ENCODE assay signal across 9 cellular contexts in genomic region chr11:1834132-1834610, GRCh38. TPM values are rescaled to one million over a fixed set of nuclear protein-coding genes. Genes with fewer than 3 reads are reported as not detected.
DNase-seq lines count a peak whose midpoint lies in the region; TF ChIP-seq lines count a peak whose summit lies in the region.
"Had no signal": no experiment of that assay in that cellular context is flagged by ENCODE, and none has a peak within 500 bp of the region (broad histone marks: within the 10 kb centered on the region; RNA-seq: fewer than 3 reads in every experiment).

No MANE protein-coding gene starts in this region.

- no peaks in the 10 kb centered on the region for H3K9me3 ChIP-seq in spleen

- WGBS in spleen, 5 donors, result 91 to 95% (median 92%) methylated on average over 9 to 13 of the region's 13 CpGs

- H3K27ac ChIP-seq in spleen (no peak overlapping the region), brain microvascular endothelial cell (no peak overlapping the region)

- DNase-seq in NCI-H226 (peak; percentile 73), iPS-NIHi11 (ENCODE audit: low spot score) (peak; percentile 68), spleen (peak; percentile 73), AML-193 (lab: John Stamatoyannopoulos, UW) (no peak), brain microvascular endothelial cell (no peak), NOMO-1 (lab: John Stamatoyannopoulos, UW; ENCODE audit: unreplicated experiment in 2 of 2) (no peak)
- DNase-seq: activated CD4-positive, alpha-beta T cell treated with anti-CD3 and anti-CD28 coated beads, Interleukin-2, amount 10 ng/mL, durations not matched to agents 24 days and 14 days; activated naive CD4-positive, alpha-beta T cell treated with anti-CD3 and anti-CD28 coated beads for 36 hours; NCI-H82 had no signal

- no peaks in the 10 kb centered on the region for H3K36me3 ChIP-seq in spleen
- H3K36me3 ChIP-seq in brain microvascular endothelial cell (replicated peaks), result no peaks in the 10 kb centered on the region

- intact Hi-C loops in spleen (cut with DNase I; ENCODE audit: low total_unique reads), result loop anchor here (5.0 kb wide), 1 partner anchor 182 kb away; no protein-coding TSS in a partner anchor

- peaks cover 14 to 53% (median 34%) of the 10 kb centered on the region in 6 donors for H3K4me1 ChIP-seq in spleen

- H3K4me3 ChIP-seq in spleen, result no peak overlapping the region
- no peak overlapping the region for H3K4me3 ChIP-seq in brain microvascular endothelial cell (ENCODE audit: low read depth, low read length)

- H3K27me3 ChIP-seq in spleen (replicated peaks in 1 of 7) (peaks cover 0 to 43% (median 0%) of the 10 kb centered on the region in 7 donors), brain microvascular endothelial cell (replicated peaks) (no peaks in the 10 kb centered on the region)

- TF ChIP-seq CTCF in spleen (IDR thresholded peaks at IDR 0.05 in 8 of 11, conservative IDR thresholded peaks at IDR 0.05 in 3 of 11) (no peak), brain microvascular endothelial cell (IDR thresholded peaks at IDR 0.05; ENCODE audit: low read depth, low read length, missing control alignments) (no peak)

- TF ChIP-seq POLR2A in spleen (IDR thresholded peaks at IDR 0.05), result no peak

- in situ Hi-C loops in brain microvascular endothelial cell (cut with HindIII; ENCODE audit: low pct_ligation_motif_present, low sequenced_read_pairs), result no loop called here

RNA-seq across cellular contexts. Expression of gene SYT8, which starts 0.6 kb away (rescaled TPM):
- not detected for total RNA-seq in spleen
- under 1 TPM in 1 of 3 donors, not detected in 2; 0.83 TPM for polyA plus RNA-seq in spleen
- total RNA-seq: activated CD4-positive, alpha-beta T cell treated with anti-CD3 and anti-CD28 coated beads, Interleukin-2, amount 10 ng/mL, durations not matched to agents 24 days and 14 days; activated naive CD4-positive, alpha-beta T cell treated with anti-CD3 and anti-CD28 coated beads for 36 hours had no signal

RNA-seq across cellular contexts. Expression of gene TNNI2, which starts 4.6 kb away (rescaled TPM):
- total RNA-seq in spleen, result 1 to 10 TPM; 2.3 to 8.6 (median 5.2) TPM
- 10 to 100 TPM in 2 of 3 donors, 1 to 10 TPM in 1; 7.3 to 21.8 (median 13.0) TPM for polyA plus RNA-seq in spleen
- total RNA-seq: activated CD4-positive, alpha-beta T cell treated with anti-CD3 and anti-CD28 coated beads, Interleukin-2, amount 10 ng/mL, durations not matched to agents 24 days and 14 days; activated naive CD4-positive, alpha-beta T cell treated with anti-CD3 and anti-CD28 coated beads for 36 hours had no signal

RNA-seq across cellular contexts. Expression of gene LSP1, which starts 18.7 kb away (rescaled TPM):
- total RNA-seq in spleen, result 100 to 1,000 TPM; 227 to 422 (median 358) TPM
- polyA plus RNA-seq in spleen, result 100 to 1,000 TPM; 136 to 350 (median 148) TPM

RNA-seq across cellular contexts. Expression of gene PRR33, which starts 57.5 kb away (rescaled TPM):
- not detected for total RNA-seq in spleen
- polyA plus RNA-seq in spleen, result under 1 TPM; 0.03 to 0.64 (median 0.20) TPM
- total RNA-seq: activated CD4-positive, alpha-beta T cell treated with anti-CD3 and anti-CD28 coated beads, Interleukin-2, amount 10 ng/mL, durations not matched to agents 24 days and 14 days had no signal

Comparison
In these comparisons a context has a peak if more than half of its experiments do, and no peak if none do; other contexts are left out.
1. DNase-seq: peak in NCI-H226 (single experiment), iPS-NIHi11 (single experiment) and spleen (single experiment); none in AML-193 (0 of 2), brain microvascular endothelial cell (single experiment) and NOMO-1 (0 of 2).